ENCODE assay signal across 8 cellular contexts in genomic region chr10:62806246-62806645, GRCh38. TPM values are rescaled to one million over a fixed set of nuclear protein-coding genes. Genes with fewer than 3 reads are reported as not detected.
DNase-seq lines count a peak whose midpoint lies in the region; TF ChIP-seq lines count a peak whose summit lies in the region.

No MANE protein-coding gene starts in this region.

- 12 to 22% methylated on average over 1 of the region's 1 CpG for WGBS in esophagus squamous epithelium, 2 donors
- WGBS in sigmoid colon, 2 donors, result 6 to 25% methylated on average over 1 of the region's 1 CpG

- H3K4me3 ChIP-seq in GM12875 (ENCODE audit: low read depth, low read length) (peak overlapping the region; percentile 98), SJSA1 (peak overlapping the region; percentile 90), esophagus squamous epithelium (peak overlapping the region in 3 of 4 donors; percentile 89 to 93 (median 92)), sigmoid colon (peak overlapping the region in 3 of 4 donors; percentile 78 to 85 (median 78))

- TF ChIP-seq EP300 in sigmoid colon (IDR thresholded peaks at IDR 0.05), result no peak

- H3K4me1 ChIP-seq in SJSA1 (replicated peaks) (peaks cover 21% of the 10 kb centered on the region), esophagus squamous epithelium (peaks cover 19 to 51% (median 19%) of the 10 kb centered on the region in 3 donors), sigmoid colon (peaks cover 0 to 40% (median 38%) of the 10 kb centered on the region in 4 donors)

- no peak for DNase-seq in SJSA1 (ENCODE audit: low read depth in 1 of 2, low spot score in 2 of 2)
- DNase-seq in esophagus squamous epithelium (lab: John Stamatoyannopoulos, UW), result no peak
- no peak for DNase-seq in sigmoid colon
- no peak for DNase-seq in iPS-NIHi7 (ENCODE audit: extremely low spot score)
- no peak for DNase-seq in ureter (ENCODE audit: low spot score)
- DNase-seq in head of caudate nucleus, result no peak
- no peak for DNase-seq in T1000 (lab: John Stamatoyannopoulos, UW)

- no peaks in the 10 kb centered on the region for H3K27me3 ChIP-seq in SJSA1 (replicated peaks)
- H3K27me3 ChIP-seq in esophagus squamous epithelium, result no peaks in the 10 kb centered on the region
- H3K27me3 ChIP-seq in sigmoid colon, result no peaks in the 10 kb centered on the region

- peaks cover 33% of the 10 kb centered on the region for H3K36me3 ChIP-seq in SJSA1
- H3K36me3 ChIP-seq in esophagus squamous epithelium, result peaks cover 0 to 18% (median 0%) of the 10 kb centered on the region in 3 donors
- H3K36me3 ChIP-seq in sigmoid colon, result peaks cover 0 to 8% (median 0%) of the 10 kb centered on the region in 4 donors

- intact Hi-C loops in esophagus squamous epithelium (cut with DNase I), result no loop called here
- intact Hi-C loops in sigmoid colon (cut with DNase I), result loop anchor here (10.0 kb wide), 2 partner anchors 829 to 919 kb away; no protein-coding TSS in a partner anchor
- intact Hi-C loops in head of caudate nucleus (cut with DNase I), result no loop called here

- no peak overlapping the region for H3K27ac ChIP-seq in SJSA1
- no peak overlapping the region for H3K27ac ChIP-seq in esophagus squamous epithelium
- H3K27ac ChIP-seq in sigmoid colon, result peak overlapping the region; percentile 91 to 95 (median 94)

- no peak for TF ChIP-seq POLR2A in esophagus squamous epithelium (IDR thresholded peaks at IDR 0.05)
- no peak for TF ChIP-seq POLR2A in sigmoid colon (IDR thresholded peaks at IDR 0.05)

- H3K9me3 ChIP-seq in SJSA1 (replicated peaks) (no peaks in the 10 kb centered on the region), esophagus squamous epithelium (no peaks in the 10 kb centered on the region), sigmoid colon (no peaks in the 10 kb centered on the region)

- TF ChIP-seq CTCF in GM12875 (IDR thresholded peaks at IDR 0.05; ENCODE audit: borderline replicate concordance, insufficient read depth, low read depth, low read length) (no peak), esophagus squamous epithelium (IDR thresholded peaks at IDR 0.05) (no peak), sigmoid colon (IDR thresholded peaks at IDR 0.05) (no peak)

RNA-seq across cellular contexts. Expression of gene ADO, which starts 1.7 kb away (rescaled TPM):
- 36.9 and 39.5 TPM in 2 replicates for total RNA-seq in SJSA1 (2014; rRNA removed; shearing (Covaris generic))
- total RNA-seq in esophagus squamous epithelium (10 to 100 TPM in 3 of 4 donors, 1 to 10 TPM in 1; 10.0 to 16.0 (median 13.8) TPM), sigmoid colon (10 to 100 TPM; 13.0 to 18.9 (median 18.0) TPM), ureter (18.5 TPM)
- polyA plus RNA-seq in sigmoid colon, result 1 to 10 TPM; 5.4 to 8.1 (median 7.4) TPM

RNA-seq across cellular contexts. Expression of gene EGR2, which starts 9.9 kb away (rescaled TPM):
- not detected in 2 replicates for total RNA-seq in SJSA1 (2014; rRNA removed; shearing (Covaris generic))
- total RNA-seq in esophagus squamous epithelium (under 1 TPM; under 0.01 to 0.62 (median 0.48) TPM), sigmoid colon (1 to 10 TPM; 1.7 to 3.4 (median 1.8) TPM), ureter (5.7 TPM)
- polyA plus RNA-seq in sigmoid colon, result 1 to 10 TPM in 2 of 3 donors, under 1 TPM in 1; 0.23 to 2.2 (median 1.8) TPM

Comparison
In these comparisons a context has a peak if more than half of its experiments do, and no peak if none do; other contexts are left out.
1. H3K27ac ChIP-seq: peak in sigmoid colon (4 of 4); none in SJSA1 (single experiment) and esophagus squamous epithelium (0 of 4).
2. Peak in every context shown above with its lines, with median percentiles within 50 percentile points of each other: H3K4me3 ChIP-seq.